Comparison of ENCODE assay signal across 1 cellular context in genomic region chr1:5910276-5910620, GRCh38.
TF ChIP-seq lines count a peak whose summit lies in the region.

No MANE protein-coding gene starts in this region.

TF ChIP-seq in HepG2, 621 proteins besides CTCF, POLR2A, EP300 and RAD21 (continued from another document):
- TF ChIP-seq LRRFIP1 (CRISPR knock-in tag; conservative IDR thresholded peaks at IDR 0.05), result no peak
